Comparison of ENCODE assay signal across 24 cellular contexts in genomic region chr15:98221577-98221976, GRCh38.
DNase-seq lines count a peak whose midpoint lies in the region; ATAC-seq, FAIRE-seq and TF ChIP-seq lines count a peak whose summit lies in the region.
"Had no signal": no experiment of that assay in that cellular context is flagged by ENCODE, and none has a peak within 500 bp of the region (broad histone marks: within the 10 kb centered on the region; RNA-seq: fewer than 3 reads in every experiment).

No MANE protein-coding gene starts in this region.

- no peak overlapping the region for H2AFZ ChIP-seq in HepG2 (ENCODE audit: low read length)

- H3K79me2 ChIP-seq in HepG2 (ENCODE audit: insufficient read depth, low read length): no peaks in the 10 kb centered on the region

- no peak for TF ChIP-seq CTCF in HepG2 (CRISPR knock-in tag; IDR thresholded peaks at IDR 0.05)
- TF ChIP-seq CTCF in right lobe of liver (IDR thresholded peaks at IDR 0.05): no peak
- no peak for TF ChIP-seq CTCF in bronchial epithelial cell (IDR thresholded peaks at IDR 0.05; ENCODE audit: insufficient read depth, low read length, severe bottlenecking)

- in situ Hi-C loops in HepG2 (cut with HindIII; ENCODE audit: extremely low pct_ligation_motif_present, low pct_unique_long_range_greater_than_20kb): no loop called here

- H4K20me1 ChIP-seq in HepG2 (ENCODE audit: insufficient read depth, low read length): no peaks in the 10 kb centered on the region
- H4K20me1 ChIP-seq: BLaER1 treated with 17β-estradiol and CSF1 and Interleukin-3, amounts not matched to agents 10 nM and 100 nM had no signal

- intact Hi-C loops in HepG2 (cut with micrococcal nuclease; ENCODE audit: unreplicated experiment) (no loop called here), right lobe of liver (cut with DNase I) (no loop called here)

- CTCF ChIA-PET in HepG2 (lab: Yijun Ruan, JAX; ENCODE audit: low intra/inter-chr PET ratio, low total read pairs): no interaction called here

- H3K27ac ChIP-seq in HepG2 (ENCODE audit: extremely low read length, insufficient read depth, low read length) (no peak overlapping the region), right lobe of liver (no peak overlapping the region)
- H3K27ac ChIP-seq: 22Rv1; A549; BLaER1 treated with 17β-estradiol and CSF1 and Interleukin-3, amounts not matched to agents 10 nM and 100 nM had no signal

- POLR2A ChIA-PET in HepG2 (lab: Yijun Ruan, JAX): no interaction called here

- TF ChIP-seq EP300 in HepG2 (IDR thresholded peaks at IDR 0.05; ENCODE audit: low read depth in 2 of 2, low read length in 2 of 2) (no peak), HepG2 (CRISPR knock-in tag; IDR thresholded peaks at IDR 0.05; ENCODE audit: borderline replicate concordance) (no peak)

- TF ChIP-seq RAD21 in HepG2 (CRISPR knock-in tag; IDR thresholded peaks at IDR 0.05): no peak

- H3K27me3 ChIP-seq in HepG2 (ENCODE audit: control insufficient read depth in 1 of 2, insufficient read depth in 2 of 2, low read length in 2 of 2) (no peaks in the 10 kb centered on the region), right lobe of liver (no peaks in the 10 kb centered on the region), bronchial epithelial cell (ENCODE audit: control insufficient read depth, insufficient read depth, low read length) (no peaks in the 10 kb centered on the region)
- H3K27me3 ChIP-seq: BLaER1 treated with 17β-estradiol and CSF1 and Interleukin-3, amounts not matched to agents 10 nM and 100 nM had no signal

- no peak overlapping the region for H3K4me3 ChIP-seq in HepG2 (replicated peaks in 1 of 3; ENCODE audit: insufficient read depth in 1 of 3, low read depth in 2 of 3, low read length in 3 of 3)
- no peak overlapping the region for H3K4me3 ChIP-seq in right lobe of liver
- H3K4me3 ChIP-seq in bronchial epithelial cell (ENCODE audit: low read depth, low read length): no peak overlapping the region
- H3K4me3 ChIP-seq: A549; BLaER1 treated with 17β-estradiol and CSF1 and Interleukin-3, amounts not matched to agents 10 nM and 100 nM; GM12878 had no signal

- H3K9me3 ChIP-seq in HepG2 (ENCODE audit: low read length) (no peaks in the 10 kb centered on the region), right lobe of liver (no peaks in the 10 kb centered on the region)
- H3K9me3 ChIP-seq: A549; BLaER1 treated with 17β-estradiol and CSF1 and Interleukin-3, amounts not matched to agents 10 nM and 100 nM had no signal

- H3K4me1 ChIP-seq in HepG2 (ENCODE audit: insufficient read depth, low read length) (no peaks in the 10 kb centered on the region), right lobe of liver (no peaks in the 10 kb centered on the region)
- H3K4me1 ChIP-seq: A549; BLaER1 treated with 17β-estradiol and CSF1 and Interleukin-3, amounts not matched to agents 10 nM and 100 nM had no signal

- H3K36me3 ChIP-seq in HepG2 (replicated peaks in 1 of 2; ENCODE audit: control insufficient read depth in 1 of 2, insufficient read depth in 2 of 2, low read length in 2 of 2) (no peaks in the 10 kb centered on the region), right lobe of liver (no peaks in the 10 kb centered on the region), bronchial epithelial cell (ENCODE audit: control insufficient read depth, insufficient read depth, low read length) (no peaks in the 10 kb centered on the region)
- H3K36me3 ChIP-seq: BLaER1 treated with 17β-estradiol and CSF1 and Interleukin-3, amounts not matched to agents 10 nM and 100 nM had no signal

- DNase-seq in HepG2 (ENCODE audit: low spot score) (no peak), right lobe of liver (no peak), bronchial epithelial cell (ENCODE audit: low read depth) (no peak), C1 segment of cervical spinal cord (lab: John Stamatoyannopoulos, UW) (no peak)
- DNase-seq in stimulated activated CD8-positive, alpha-beta memory T cell treated with anti-CD3 and anti-CD28 coated beads, Interleukin-4, amount 100 ng/mL, for 48 hours: no peak
- DNase-seq: AML-193; CD4-positive, alpha-beta memory T cell; CD4-positive, CD25-positive, alpha-beta regulatory T cell; CD8-positive, alpha-beta memory T cell; COR-L47; DMS 273 treated with DMSO at 0.1 percent for 48 hours; DMS153; DMS53; DMS79; DND-41; EL; GDM1 had no signal

- TF ChIP-seq POLR2A in HepG2 (IDR thresholded peaks at IDR 0.05; ENCODE audit: insufficient read depth in 1 of 2, low read depth in 2 of 2, low read length in 2 of 2) (no peak), right lobe of liver (IDR thresholded peaks at IDR 0.05) (no peak)

- H3K9ac ChIP-seq in HepG2 (ENCODE audit: insufficient read depth, low read depth, low read length): no peak overlapping the region
- H3K9ac ChIP-seq: BLaER1 treated with 17β-estradiol and CSF1 and Interleukin-3, amounts not matched to agents 10 nM and 100 nM had no signal

- 26% methylated on average over 4 of the region's 4 CpGs for WGBS in HepG2 (ENCODE audit: low lambda C conversion rate)
- 62% methylated on average over 4 of the region's 4 CpGs for WGBS in right lobe of liver (ENCODE audit: insufficient coverage, low coverage, low lambda C conversion rate, missing lambda C conversion rate)

- FAIRE-seq in HepG2 (lab: Jason Lieb, UNC) (no peak), bronchial epithelial cell (lab: Jason Lieb, UNC) (peak; percentile 66)
- FAIRE-seq: A549, GM12878, GM12892, GM18507 had no signal

- no TSS peak for BruUV-seq in HepG2 (replicated peaks; lab: Mats Ljungman, UMichigan)

- no peak for ATAC-seq in HepG2
- no peak for ATAC-seq in right lobe of liver
- peak; percentile 24 for ATAC-seq in esophagus mucosa
- ATAC-seq: A549, GM12878 had no signal

- no peak overlapping the region for H3K4me2 ChIP-seq in HepG2 (ENCODE audit: low read depth, low read length)
- H3K4me2 ChIP-seq: A549; BLaER1 treated with 17β-estradiol and CSF1 and Interleukin-3, amounts not matched to agents 10 nM and 100 nM had no signal

TF ChIP-seq in HepG2, 621 proteins besides CTCF, POLR2A, EP300 and RAD21:
- TF ChIP-seq CREB1 (IDR thresholded peaks at IDR 0.05): peak; percentile 74
- TF ChIP-seq CREB1 (CRISPR knock-in tag; IDR thresholded peaks at IDR 0.05): no peak
- TF ChIP-seq SAFB2 (CRISPR knock-in tag; IDR thresholded peaks at IDR 0.05; ENCODE audit: borderline replicate concordance, low read depth): no peak
- TF ChIP-seq, protein P1, sequence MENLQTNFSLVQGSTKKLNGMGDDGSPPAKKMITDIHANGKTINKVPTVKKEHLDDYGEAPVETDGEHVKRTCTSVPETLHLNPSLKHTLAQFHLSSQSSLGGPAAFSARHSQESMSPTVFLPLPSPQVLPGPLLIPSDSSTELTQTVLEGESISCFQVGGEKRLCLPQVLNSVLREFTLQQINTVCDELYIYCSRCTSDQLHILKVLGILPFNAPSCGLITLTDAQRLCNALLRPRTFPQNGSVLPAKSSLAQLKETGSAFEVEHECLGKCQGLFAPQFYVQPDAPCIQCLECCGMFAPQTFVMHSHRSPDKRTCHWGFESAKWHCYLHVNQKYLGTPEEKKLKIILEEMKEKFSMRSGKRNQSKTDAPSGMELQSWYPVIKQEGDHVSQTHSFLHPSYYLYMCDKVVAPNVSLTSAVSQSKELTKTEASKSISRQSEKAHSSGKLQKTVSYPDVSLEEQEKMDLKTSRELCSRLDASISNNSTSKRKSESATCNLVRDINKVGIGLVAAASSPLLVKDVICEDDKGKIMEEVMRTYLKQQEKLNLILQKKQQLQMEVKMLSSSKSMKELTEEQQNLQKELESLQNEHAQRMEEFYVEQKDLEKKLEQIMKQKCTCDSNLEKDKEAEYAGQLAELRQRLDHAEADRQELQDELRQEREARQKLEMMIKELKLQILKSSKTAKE (CRISPR knock-in tag; IDR thresholded peaks at IDR 0.05; ENCODE audit: borderline replicate concordance): no peak
- TF ChIP-seq ATF7 (IDR thresholded peaks at IDR 0.05): peak; percentile 95
- TF ChIP-seq ATF7 (CRISPR knock-in tag; IDR thresholded peaks at IDR 0.05): no peak
- no peak for TF ChIP-seq FOXM1 (CRISPR knock-in tag; IDR thresholded peaks at IDR 0.05)
- TF ChIP-seq ZNF207 (IDR thresholded peaks at IDR 0.05; ENCODE audit: borderline replicate concordance): no peak
- TF ChIP-seq IRF2 (CRISPR knock-in tag; IDR thresholded peaks at IDR 0.05): no peak
- TF ChIP-seq HOXA3 (CRISPR knock-in tag; IDR thresholded peaks at IDR 0.05): no peak
- no peak for TF ChIP-seq LCORL (IDR thresholded peaks at IDR 0.05)
- no peak for TF ChIP-seq LCORL (CRISPR knock-in tag; IDR thresholded peaks at IDR 0.05)
